Comparison of ENCODE assay signal across 1 cellular context in genomic region chr12:120903382-120903817, GRCh38.
A peak's percentile ranks its signal among the peaks of the same experiment; 100 is the strongest.
TF ChIP-seq lines count a peak whose summit lies in the region.

No MANE protein-coding gene starts in this region.

TF ChIP-seq in HepG2, 621 proteins besides CTCF, POLR2A, EP300 and RAD21 (continued from another document and continues in another):
- TF ChIP-seq KLF15 (CRISPR knock-in tag; IDR thresholded peaks at IDR 0.05; ENCODE audit: borderline replicate concordance) (no peak), MXD3 (CRISPR knock-in tag; IDR thresholded peaks at IDR 0.05) (no peak), ZNF468 (CRISPR knock-in tag; IDR thresholded peaks at IDR 0.05) (no peak), KLF16 (CRISPR knock-in tag; IDR thresholded peaks at IDR 0.05) (0 out of 4 replicates have a peak, but pooled peaks of 1 of the 2 experiments have one; percentile 53), ZNF354B (CRISPR knock-in tag; IDR thresholded peaks at IDR 0.05) (no peak), ZNF24 (IDR thresholded peaks at IDR 0.05) (no peak), ZNF318 (CRISPR knock-in tag; IDR thresholded peaks at IDR 0.05) (no peak), RELA (CRISPR knock-in tag; IDR thresholded peaks at IDR 0.05) (no peak), PLRG1 (conservative IDR thresholded peaks at IDR 0.05) (no peak), AGO2 (optimal IDR thresholded peaks at IDR 0.05; ENCODE audit: low read depth, low read length) (peak; percentile 32), AGO1 (IDR thresholded peaks at IDR 0.05; ENCODE audit: low read depth, low read length, poor library complexity, severe bottlenecking) (no peak), KLF6 (CRISPR knock-in tag; IDR thresholded peaks at IDR 0.05) (no peak), SPEN (CRISPR knock-in tag; IDR thresholded peaks at IDR 0.05; ENCODE audit: low read depth) (no peak), CBFB (CRISPR knock-in tag; IDR thresholded peaks at IDR 0.05) (no peak), HNRNPLL (IDR thresholded peaks at IDR 0.05; ENCODE audit: low read depth, low read length, poor library complexity, severe bottlenecking) (peak; percentile 58), TRAFD1 (CRISPR knock-in tag; IDR thresholded peaks at IDR 0.05; ENCODE audit: borderline replicate concordance) (no peak), ZNF672 (CRISPR knock-in tag; IDR thresholded peaks at IDR 0.05) (no peak), SOX6 (IDR thresholded peaks at IDR 0.05) (no peak), SOX6 (CRISPR knock-in tag; IDR thresholded peaks at IDR 0.05) (peak; percentile 35; the same call in 1 of the 2 replicates), EED (CRISPR knock-in tag; IDR thresholded peaks at IDR 0.05) (peak; percentile 40; the same call in 1 of the 2 replicates), POGZ (CRISPR knock-in tag; IDR thresholded peaks at IDR 0.05) (no peak), ATF7 (IDR thresholded peaks at IDR 0.05) (no peak), ATF7 (CRISPR knock-in tag; IDR thresholded peaks at IDR 0.05) (no peak), EHMT2 (IDR thresholded peaks at IDR 0.05; ENCODE audit: borderline replicate concordance, low read depth, low read length) (no peak), FOXM1 (CRISPR knock-in tag; IDR thresholded peaks at IDR 0.05) (no peak), ZC3H13 (CRISPR knock-in tag; IDR thresholded peaks at IDR 0.05) (peak; percentile 72; the same call in 1 of the 2 replicates), ATF1 (CRISPR knock-in tag; IDR thresholded peaks at IDR 0.05) (no peak), ZKSCAN1 (IDR thresholded peaks at IDR 0.05; ENCODE audit: low read length) (no peak), ZNF224 (CRISPR knock-in tag; IDR thresholded peaks at IDR 0.05) (no peak), SRSF9 (IDR thresholded peaks at IDR 0.05; ENCODE audit: borderline replicate concordance, insufficient read depth, low read depth, low read length, poor library complexity, severe bottlenecking) (no peak), ZBTB7A (CRISPR knock-in tag; IDR thresholded peaks at IDR 0.05) (no peak), ZNF883 (CRISPR knock-in tag; IDR thresholded peaks at IDR 0.05; ENCODE audit: not compliant biosample characterization) (no peak), AKAP8 (CRISPR knock-in tag; IDR thresholded peaks at IDR 0.05) (no peak), TOPORS (CRISPR knock-in tag; IDR thresholded peaks at IDR 0.05) (no peak), NFYC (CRISPR knock-in tag; IDR thresholded peaks at IDR 0.05) (0 out of 2 replicates have a peak, but pooled peaks have one; percentile 20), ZNF792 (CRISPR knock-in tag; IDR thresholded peaks at IDR 0.05) (no peak), TEAD2 (CRISPR knock-in tag; IDR thresholded peaks at IDR 0.05) (no peak), PAF1 (CRISPR knock-in tag; IDR thresholded peaks at IDR 0.05) (no peak), ZSCAN22 (CRISPR knock-in tag; IDR thresholded peaks at IDR 0.05) (no peak), ZNF720 (CRISPR knock-in tag; IDR thresholded peaks at IDR 0.05) (no peak), ZNF670 (CRISPR knock-in tag; IDR thresholded peaks at IDR 0.05; ENCODE audit: borderline replicate concordance) (no peak)
- TF ChIP-seq, protein P1, sequence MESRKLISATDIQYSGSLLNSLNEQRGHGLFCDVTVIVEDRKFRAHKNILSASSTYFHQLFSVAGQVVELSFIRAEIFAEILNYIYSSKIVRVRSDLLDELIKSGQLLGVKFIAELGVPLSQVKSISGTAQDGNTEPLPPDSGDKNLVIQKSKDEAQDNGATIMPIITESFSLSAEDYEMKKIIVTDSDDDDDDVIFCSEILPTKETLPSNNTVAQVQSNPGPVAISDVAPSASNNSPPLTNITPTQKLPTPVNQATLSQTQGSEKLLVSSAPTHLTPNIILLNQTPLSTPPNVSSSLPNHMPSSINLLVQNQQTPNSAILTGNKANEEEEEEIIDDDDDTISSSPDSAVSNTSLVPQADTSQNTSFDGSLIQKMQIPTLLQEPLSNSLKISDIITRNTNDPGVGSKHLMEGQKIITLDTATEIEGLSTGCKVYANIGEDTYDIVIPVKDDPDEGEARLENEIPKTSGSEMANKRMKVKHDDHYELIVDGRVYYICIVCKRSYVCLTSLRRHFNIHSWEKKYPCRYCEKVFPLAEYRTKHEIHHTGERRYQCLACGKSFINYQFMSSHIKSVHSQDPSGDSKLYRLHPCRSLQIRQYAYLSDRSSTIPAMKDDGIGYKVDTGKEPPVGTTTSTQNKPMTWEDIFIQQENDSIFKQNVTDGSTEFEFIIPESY (CRISPR knock-in tag; IDR thresholded peaks at IDR 0.05): no peak
- TF ChIP-seq, protein P2, sequence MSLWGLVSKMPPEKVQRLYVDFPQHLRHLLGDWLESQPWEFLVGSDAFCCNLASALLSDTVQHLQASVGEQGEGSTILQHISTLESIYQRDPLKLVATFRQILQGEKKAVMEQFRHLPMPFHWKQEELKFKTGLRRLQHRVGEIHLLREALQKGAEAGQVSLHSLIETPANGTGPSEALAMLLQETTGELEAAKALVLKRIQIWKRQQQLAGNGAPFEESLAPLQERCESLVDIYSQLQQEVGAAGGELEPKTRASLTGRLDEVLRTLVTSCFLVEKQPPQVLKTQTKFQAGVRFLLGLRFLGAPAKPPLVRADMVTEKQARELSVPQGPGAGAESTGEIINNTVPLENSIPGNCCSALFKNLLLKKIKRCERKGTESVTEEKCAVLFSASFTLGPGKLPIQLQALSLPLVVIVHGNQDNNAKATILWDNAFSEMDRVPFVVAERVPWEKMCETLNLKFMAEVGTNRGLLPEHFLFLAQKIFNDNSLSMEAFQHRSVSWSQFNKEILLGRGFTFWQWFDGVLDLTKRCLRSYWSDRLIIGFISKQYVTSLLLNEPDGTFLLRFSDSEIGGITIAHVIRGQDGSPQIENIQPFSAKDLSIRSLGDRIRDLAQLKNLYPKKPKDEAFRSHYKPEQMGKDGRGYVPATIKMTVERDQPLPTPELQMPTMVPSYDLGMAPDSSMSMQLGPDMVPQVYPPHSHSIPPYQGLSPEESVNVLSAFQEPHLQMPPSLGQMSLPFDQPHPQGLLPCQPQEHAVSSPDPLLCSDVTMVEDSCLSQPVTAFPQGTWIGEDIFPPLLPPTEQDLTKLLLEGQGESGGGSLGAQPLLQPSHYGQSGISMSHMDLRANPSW (CRISPR knock-in tag; IDR thresholded peaks at IDR 0.05; ENCODE audit: borderline replicate concordance): no peak
- TF ChIP-seq, protein P3, sequence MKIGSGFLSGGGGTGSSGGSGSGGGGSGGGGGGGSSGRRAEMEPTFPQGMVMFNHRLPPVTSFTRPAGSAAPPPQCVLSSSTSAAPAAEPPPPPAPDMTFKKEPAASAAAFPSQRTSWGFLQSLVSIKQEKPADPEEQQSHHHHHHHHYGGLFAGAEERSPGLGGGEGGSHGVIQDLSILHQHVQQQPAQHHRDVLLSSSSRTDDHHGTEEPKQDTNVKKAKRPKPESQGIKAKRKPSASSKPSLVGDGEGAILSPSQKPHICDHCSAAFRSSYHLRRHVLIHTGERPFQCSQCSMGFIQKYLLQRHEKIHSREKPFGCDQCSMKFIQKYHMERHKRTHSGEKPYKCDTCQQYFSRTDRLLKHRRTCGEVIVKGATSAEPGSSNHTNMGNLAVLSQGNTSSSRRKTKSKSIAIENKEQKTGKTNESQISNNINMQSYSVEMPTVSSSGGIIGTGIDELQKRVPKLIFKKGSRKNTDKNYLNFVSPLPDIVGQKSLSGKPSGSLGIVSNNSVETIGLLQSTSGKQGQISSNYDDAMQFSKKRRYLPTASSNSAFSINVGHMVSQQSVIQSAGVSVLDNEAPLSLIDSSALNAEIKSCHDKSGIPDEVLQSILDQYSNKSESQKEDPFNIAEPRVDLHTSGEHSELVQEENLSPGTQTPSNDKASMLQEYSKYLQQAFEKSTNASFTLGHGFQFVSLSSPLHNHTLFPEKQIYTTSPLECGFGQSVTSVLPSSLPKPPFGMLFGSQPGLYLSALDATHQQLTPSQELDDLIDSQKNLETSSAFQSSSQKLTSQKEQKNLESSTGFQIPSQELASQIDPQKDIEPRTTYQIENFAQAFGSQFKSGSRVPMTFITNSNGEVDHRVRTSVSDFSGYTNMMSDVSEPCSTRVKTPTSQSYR (CRISPR knock-in tag; IDR thresholded peaks at IDR 0.05; ENCODE audit: borderline replicate concordance): no peak
- TF ChIP-seq, protein P4, sequence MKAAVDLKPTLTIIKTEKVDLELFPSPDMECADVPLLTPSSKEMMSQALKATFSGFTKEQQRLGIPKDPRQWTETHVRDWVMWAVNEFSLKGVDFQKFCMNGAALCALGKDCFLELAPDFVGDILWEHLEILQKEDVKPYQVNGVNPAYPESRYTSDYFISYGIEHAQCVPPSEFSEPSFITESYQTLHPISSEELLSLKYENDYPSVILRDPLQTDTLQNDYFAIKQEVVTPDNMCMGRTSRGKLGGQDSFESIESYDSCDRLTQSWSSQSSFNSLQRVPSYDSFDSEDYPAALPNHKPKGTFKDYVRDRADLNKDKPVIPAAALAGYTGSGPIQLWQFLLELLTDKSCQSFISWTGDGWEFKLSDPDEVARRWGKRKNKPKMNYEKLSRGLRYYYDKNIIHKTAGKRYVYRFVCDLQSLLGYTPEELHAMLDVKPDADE (CRISPR knock-in tag; IDR thresholded peaks at IDR 0.05): no peak
- TF ChIP-seq, protein P5, sequence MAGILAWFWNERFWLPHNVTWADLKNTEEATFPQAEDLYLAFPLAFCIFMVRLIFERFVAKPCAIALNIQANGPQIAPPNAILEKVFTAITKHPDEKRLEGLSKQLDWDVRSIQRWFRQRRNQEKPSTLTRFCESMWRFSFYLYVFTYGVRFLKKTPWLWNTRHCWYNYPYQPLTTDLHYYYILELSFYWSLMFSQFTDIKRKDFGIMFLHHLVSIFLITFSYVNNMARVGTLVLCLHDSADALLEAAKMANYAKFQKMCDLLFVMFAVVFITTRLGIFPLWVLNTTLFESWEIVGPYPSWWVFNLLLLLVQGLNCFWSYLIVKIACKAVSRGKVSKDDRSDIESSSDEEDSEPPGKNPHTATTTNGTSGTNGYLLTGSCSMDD (CRISPR knock-in tag; IDR thresholded peaks at IDR 0.05): no peak
- TF ChIP-seq, protein P6, sequence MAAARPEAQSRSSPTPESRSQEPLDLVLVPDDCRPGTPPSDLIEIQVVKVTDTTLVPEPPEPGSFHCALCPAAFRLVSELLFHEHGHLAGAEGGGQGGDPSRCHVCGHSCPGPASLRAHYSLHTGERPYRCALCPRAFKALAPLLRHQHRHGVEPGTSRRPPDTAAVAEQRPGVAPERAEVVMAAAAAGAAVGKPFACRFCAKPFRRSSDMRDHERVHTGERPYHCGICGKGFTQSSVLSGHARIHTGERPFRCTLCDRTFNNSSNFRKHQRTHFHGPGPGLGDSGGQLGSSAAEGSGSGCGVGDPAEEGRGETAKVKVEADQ (CRISPR knock-in tag; IDR thresholded peaks at IDR 0.05; ENCODE audit: borderline replicate concordance): no peak
